In genomic region chr21:38389891-38390290, GRCh38 we compare ENCODE assay signal across 30 cellular contexts.
"Had no signal": no experiment of that assay in that cellular context is flagged by ENCODE, and none has a peak within 500 bp of the region (broad histone marks: within the 10 kb centered on the region; RNA-seq: fewer than 3 reads in every experiment).

No MANE protein-coding gene starts in this region.

- H3K27ac ChIP-seq: adrenal gland, SJCRH30, WERI-Rb-1 had no signal

- H3K4me1 ChIP-seq: adrenal gland, SJCRH30 had no signal

- H3K4me1 Mint-ChIP-seq: activated T-helper 17 cell treated with anti-CD3 and anti-CD28 coated beads, Interleukin-2, amount 50 U/mL, for 72 hours had no signal

- H3K9me3 ChIP-seq: adrenal gland, SJCRH30, SK-N-SH had no signal

- H3K9me3 Mint-ChIP-seq: activated CD4-positive, alpha-beta memory T cell treated with anti-CD3 and anti-CD28 coated beads for 36 hours; activated CD4-positive, alpha-beta T cell treated with anti-CD3 and anti-CD28 coated beads, Interleukin-2, amount 10 ng/mL, durations not matched to agents 7 days and 5 days; activated naive CD4-positive, alpha-beta T cell treated with anti-CD3 and anti-CD28 coated beads, Interleukin-2, amount 10 ng/mL, durations not matched to agents 7 days and 5 days; activated naive CD8-positive, alpha-beta T cell treated with anti-CD3 and anti-CD28 coated beads for 36 hours; activated T-helper 17 cell treated with anti-CD3 and anti-CD28 coated beads, Interleukin-2, amount 50 U/mL, for 72 hours had no signal

- H3K27me3 ChIP-seq: adrenal gland had no signal

- DNase-seq: activated CD4-positive, alpha-beta memory T cell treated with anti-CD3 and anti-CD28 coated beads for 36 hours; activated CD4-positive, alpha-beta T cell treated with anti-CD3 and anti-CD28 coated beads, Interleukin-2, amount 10 ng/mL, durations not matched to agents 7 days and 5 days; activated CD8-positive, alpha-beta memory T cell treated with anti-CD3 and anti-CD28 coated beads for 24 hours; activated gamma-delta T cell; activated naive CD4-positive, alpha-beta T cell treated with anti-CD3 and anti-CD28 coated beads, Interleukin-2, amount 10 ng/mL, durations not matched to agents 7 days and 5 days; activated naive CD8-positive, alpha-beta T cell treated with anti-CD3 and anti-CD28 coated beads for 36 hours; activated T-cell treated with anti-CD3 and anti-CD28 coated beads, Interleukin-2, amount 50 U/mL, for 48 hours; adrenal gland; anterior cingulate cortex; cerebellar nuclear complex; Kasumi-1; NCI-H1048; NCI-H146; NCI-H187 treated with DMSO at 0.1 percent for 48 hours; NCI-H2081 treated with DMSO at 0.1 percent for 48 hours; NCI-H446; NCI-H524; NCI-H774; NK-92 treated with Interleukin-12 subunit alpha and Interleukin-12 subunit beta, amount 100 ng/mL, for 24 hours; OCI-M1; RPMI8226; SJCRH30; SK-N-SH; T-helper 1 cell; WERI-Rb-1 had no signal

- H3K36me3 ChIP-seq: adrenal gland, SJCRH30, WERI-Rb-1 had no signal

- H3K4me3 ChIP-seq: adrenal gland, K562, SJCRH30 had no signal

- H3K27ac Mint-ChIP-seq: activated CD4-positive, alpha-beta memory T cell treated with anti-CD3 and anti-CD28 coated beads for 36 hours; activated CD4-positive, alpha-beta T cell treated with anti-CD3 and anti-CD28 coated beads, Interleukin-2, amount 10 ng/mL, durations not matched to agents 7 days and 5 days; activated naive CD4-positive, alpha-beta T cell treated with anti-CD3 and anti-CD28 coated beads, Interleukin-2, amount 10 ng/mL, durations not matched to agents 7 days and 5 days; activated naive CD8-positive, alpha-beta T cell treated with anti-CD3 and anti-CD28 coated beads for 36 hours; activated T-helper 17 cell treated with anti-CD3 and anti-CD28 coated beads, Interleukin-2, amount 50 U/mL, for 72 hours had no signal

- H3K27me3 Mint-ChIP-seq: activated naive CD4-positive, alpha-beta T cell treated with anti-CD3 and anti-CD28 coated beads, Interleukin-2, amount 10 ng/mL, durations not matched to agents 7 days and 5 days had no signal

- ATAC-seq: activated CD4-positive, CD25-positive, alpha-beta regulatory T cell treated with anti-CD3 and anti-CD28 coated beads, Interleukin-2, amount 50 U/mL, for 24 hours; activated T-helper 17 cell treated with anti-CD3 and anti-CD28 coated beads, Interleukin-2, amount 50 U/mL, for 72 hours; K562; Panc1; Right ventricle myocardium inferior had no signal

- H3K4me3 Mint-ChIP-seq: activated CD4-positive, alpha-beta memory T cell treated with anti-CD3 and anti-CD28 coated beads for 36 hours; activated CD4-positive, alpha-beta T cell treated with anti-CD3 and anti-CD28 coated beads, Interleukin-2, amount 10 ng/mL, durations not matched to agents 7 days and 5 days; activated naive CD4-positive, alpha-beta T cell treated with anti-CD3 and anti-CD28 coated beads, Interleukin-2, amount 10 ng/mL, durations not matched to agents 7 days and 5 days; activated naive CD8-positive, alpha-beta T cell treated with anti-CD3 and anti-CD28 coated beads for 36 hours; activated T-helper 17 cell treated with anti-CD3 and anti-CD28 coated beads, Interleukin-2, amount 50 U/mL, for 72 hours had no signal

- H3K36me3 Mint-ChIP-seq: activated CD4-positive, alpha-beta memory T cell treated with anti-CD3 and anti-CD28 coated beads for 36 hours; activated naive CD4-positive, alpha-beta T cell treated with anti-CD3 and anti-CD28 coated beads, Interleukin-2, amount 10 ng/mL, durations not matched to agents 7 days and 5 days; activated naive CD8-positive, alpha-beta T cell treated with anti-CD3 and anti-CD28 coated beads for 36 hours had no signal
